ENCODE assay signal across 26 cellular contexts in the genomic region with DNA sequence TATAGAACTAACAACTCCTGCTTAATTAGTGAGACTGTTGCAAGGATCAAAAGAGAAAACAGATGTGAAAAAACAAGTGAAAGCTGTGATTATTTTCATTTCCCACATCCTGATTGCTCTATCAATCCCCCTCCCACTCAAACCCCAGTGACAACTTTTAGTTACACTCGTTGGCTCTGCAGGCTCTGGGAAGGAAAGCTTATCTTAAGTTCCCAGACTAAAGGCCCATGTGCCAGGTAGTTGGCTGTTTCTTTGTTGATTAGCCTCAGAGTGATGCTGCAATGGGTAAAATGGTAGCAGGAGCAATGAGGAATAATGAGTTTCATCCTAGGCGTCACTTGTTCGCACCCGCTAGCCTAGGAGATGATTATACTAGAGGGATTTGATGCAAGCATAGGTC.
DNase-seq lines count a peak whose midpoint lies in the region; ATAC-seq and TF ChIP-seq lines count a peak whose summit lies in the region.
"Had no signal": no experiment of that assay in that cellular context is flagged by ENCODE, and none has a peak within 500 bp of the region (broad histone marks: within the 10 kb centered on the region; RNA-seq: fewer than 3 reads in every experiment).

No MANE protein-coding gene starts in this region.

- H3K9ac ChIP-seq in mesenchymal stem cell (ENCODE audit: low read length) = peak overlapping the region; percentile 77

- H3K9me3 Mint-ChIP-seq in HFFc6 = no peaks in the 10 kb centered on the region
- no peaks in the 10 kb centered on the region for H3K9me3 Mint-ChIP-seq in activated CD8-positive, alpha-beta T cell treated with anti-CD3 and anti-CD28 coated beads, Interleukin-2, amount 10 ng/mL, durations not matched to agents 7 days and 5 days (ENCODE audit: insufficient read depth)
- H3K9me3 Mint-ChIP-seq: activated T-helper 1 cell treated with anti-CD3 and anti-CD28 coated beads, Interleukin-12 subunit alpha, Interleukin-12 subunit beta, Interleukin-2, Interleukin-4 antibody, amounts not matched to agents 30 ng/mL and 10 ng/mL and 1 ng/mL, durations not matched to agents 14 hours and 24 hours and 36 hours; CD14-positive monocyte; dendritic cell treated with granulocyte-macrophage colony-stimulating factor and Interleukin-4, amounts not matched to agents 40 ng/mL and 50 ng/mL, for 4 days; immature natural killer cell; stimulated activated effector memory CD8-positive, alpha-beta T cell treated with anti-CD3 and anti-CD28 coated beads, Interleukin-12 subunit alpha, Interleukin-12 subunit beta, amount 100 ng/mL, for 72 hours; T-cell had no signal

- H4K8ac ChIP-seq in mesenchymal stem cell (ENCODE audit: low read length) = peak overlapping the region; percentile 10

- H3K4me2 ChIP-seq in mesenchymal stem cell (ENCODE audit: low read length, poor library complexity, severe bottlenecking) = no peak overlapping the region

- H3K36me3 ChIP-seq in ACC112 (ENCODE audit: insufficient read depth, low read length) = no peaks in the 10 kb centered on the region
- H3K36me3 ChIP-seq in mesenchymal stem cell (ENCODE audit: control insufficient read depth in 1 of 2, insufficient read depth in 2 of 2, low read depth in 1 of 2, low read length in 2 of 2) = no peaks in the 10 kb centered on the region
- H3K36me3 ChIP-seq: prostate gland, suprapubic skin, uterus had no signal

- no peak for TF ChIP-seq CTCF in HFFc6 (IDR thresholded peaks at IDR 0.05)

- no peaks in the 10 kb centered on the region for H3K9me3 ChIP-seq in mesenchymal stem cell (ENCODE audit: control insufficient read depth, low read length)
- H3K9me3 ChIP-seq: prostate gland, suprapubic skin, uterus had no signal

- 17% methylated on average over 1 of the region's 4 CpGs for WGBS in mesenchymal stem cell

- CTCF ChIA-PET in activated CD8-positive, alpha-beta T cell treated with anti-CD3 and anti-CD28 coated beads, Interleukin-2, amount 10 ng/mL, durations not matched to agents 7 days and 5 days (lab: Charles Lee) = no interaction called here

- H3K27me3 ChIP-seq in ACC112 (ENCODE audit: insufficient read depth, low read length) (no peaks in the 10 kb centered on the region), mesenchymal stem cell (ENCODE audit: control insufficient read depth in 1 of 2, insufficient read depth in 1 of 2, low read length in 2 of 2) (no peaks in the 10 kb centered on the region)
- H3K27me3 ChIP-seq: suprapubic skin, uterus had no signal

- H3K4me3 Mint-ChIP-seq in HFFc6 = peak overlapping the region; percentile 10; the same call in 1 of the 2 replicates
- no peak overlapping the region for H3K4me3 Mint-ChIP-seq in activated CD8-positive, alpha-beta T cell treated with anti-CD3 and anti-CD28 coated beads, Interleukin-2, amount 10 ng/mL, durations not matched to agents 7 days and 5 days
- H3K4me3 Mint-ChIP-seq: activated CD4-positive, alpha-beta T cell treated with anti-CD3 and anti-CD28 coated beads for 36 hours; activated T-helper 1 cell treated with anti-CD3 and anti-CD28 coated beads, Interleukin-12 subunit alpha, Interleukin-12 subunit beta, Interleukin-2, Interleukin-4 antibody, amounts not matched to agents 30 ng/mL and 10 ng/mL and 1 ng/mL, durations not matched to agents 14 hours and 24 hours and 36 hours; CD14-positive monocyte; dendritic cell treated with granulocyte-macrophage colony-stimulating factor and Interleukin-4, amounts not matched to agents 40 ng/mL and 50 ng/mL, for 4 days; immature natural killer cell; stimulated activated effector memory CD8-positive, alpha-beta T cell treated with anti-CD3 and anti-CD28 coated beads, Interleukin-12 subunit alpha, Interleukin-12 subunit beta, amount 100 ng/mL, for 72 hours had no signal

- peak overlapping the region; percentile 96 for H2AK5ac ChIP-seq in mesenchymal stem cell (ENCODE audit: low read length, severe bottlenecking)

- peak overlapping the region; percentile 94 for H2AFZ ChIP-seq in ACC112 (ENCODE audit: low read length, unreplicated experiment)
- no peak overlapping the region for H2AFZ ChIP-seq in mesenchymal stem cell (ENCODE audit: low read depth, low read length)

- H3K14ac ChIP-seq in mesenchymal stem cell (ENCODE audit: low read length in 2 of 2) = no peak overlapping the region

- DNase-seq in HFFc6 = no peak
- peak; percentile 19 for DNase-seq in amniotic epithelial cell (ENCODE audit: low read depth)
- DNase-seq in mesenchymal stem cell = no peak
- DNase-seq in NCI-H2171 treated with DMSO at 0.1 percent for 48 hours (lab: John Stamatoyannopoulos, UW) = no peak
- no peak for DNase-seq in activated CD8-positive, alpha-beta T cell treated with anti-CD3 and anti-CD28 coated beads, Interleukin-2, amount 10 ng/mL, durations not matched to agents 7 days and 5 days
- no peak for DNase-seq in cortex of kidney (lab: John Stamatoyannopoulos, UW)
- DNase-seq: activated CD4-positive, alpha-beta T cell treated with anti-CD3 and anti-CD28 coated beads for 36 hours; KG1; left ventricle myocardium superior; NCI-H1048; NCI-H2029; NCI-H345; SHP77 treated with DMSO at 0.1 percent for 48 hours; stimulated activated CD4-positive, alpha-beta T cell treated with anti-CD3 and anti-CD28 coated beads, Interleukin-2, amount 100 ng/mL, for 24 hours; T-cell; uterus had no signal

- peaks cover 80% of the 10 kb centered on the region for H3K4me1 Mint-ChIP-seq in HFFc6 (ENCODE audit: low read depth)
- H3K4me1 Mint-ChIP-seq in activated CD8-positive, alpha-beta T cell treated with anti-CD3 and anti-CD28 coated beads, Interleukin-2, amount 10 ng/mL, durations not matched to agents 7 days and 5 days (ENCODE audit: low read depth) = peaks cover 36% of the 10 kb centered on the region
- H3K4me1 Mint-ChIP-seq: CD14-positive monocyte had no signal

- no peak overlapping the region for H2BK15ac ChIP-seq in mesenchymal stem cell (ENCODE audit: low read depth, poor library complexity, severe bottlenecking)

- no peak overlapping the region for H2BK12ac ChIP-seq in mesenchymal stem cell (ENCODE audit: low read length in 2 of 2)

- H3K79me1 ChIP-seq in mesenchymal stem cell (replicated peaks; ENCODE audit: low read length, poor library complexity, severe bottlenecking) = no peaks in the 10 kb centered on the region

- H3K27me3 Mint-ChIP-seq in HFFc6 (ENCODE audit: insufficient read depth) = peaks cover 1% of the 10 kb centered on the region; the same call in 1 of the 2 replicates
- peaks cover 2% of the 10 kb centered on the region for H3K27me3 Mint-ChIP-seq in activated CD8-positive, alpha-beta T cell treated with anti-CD3 and anti-CD28 coated beads, Interleukin-2, amount 10 ng/mL, durations not matched to agents 7 days and 5 days (ENCODE audit: low read depth)
- H3K27me3 Mint-ChIP-seq: activated CD4-positive, alpha-beta T cell treated with anti-CD3 and anti-CD28 coated beads for 36 hours; T-cell had no signal

- H3K18ac ChIP-seq in mesenchymal stem cell (ENCODE audit: low read depth in 1 of 2, low read length in 2 of 2) = peak overlapping the region; percentile 18 to 54

- H3K27ac ChIP-seq in ACC112 (ENCODE audit: low read depth, low read length) (peak overlapping the region; percentile 95), mesenchymal stem cell (ENCODE audit: low read length, poor library complexity, severe bottlenecking) (peak overlapping the region; percentile 10)
- H3K27ac ChIP-seq: prostate gland, skin epidermis, suprapubic skin, uterus had no signal

- H2BK120ac ChIP-seq in mesenchymal stem cell (ENCODE audit: low read depth, low read length) = peak overlapping the region; percentile 34

- H4K91ac ChIP-seq in mesenchymal stem cell (ENCODE audit: low read length) = no peak overlapping the region

- peak overlapping the region; percentile 85 for H3K27ac Mint-ChIP-seq in HFFc6
- no peak overlapping the region for H3K27ac Mint-ChIP-seq in activated CD8-positive, alpha-beta T cell treated with anti-CD3 and anti-CD28 coated beads, Interleukin-2, amount 10 ng/mL, durations not matched to agents 7 days and 5 days
- H3K27ac Mint-ChIP-seq: activated CD4-positive, alpha-beta T cell treated with anti-CD3 and anti-CD28 coated beads for 36 hours; activated T-helper 1 cell treated with anti-CD3 and anti-CD28 coated beads, Interleukin-12 subunit alpha, Interleukin-12 subunit beta, Interleukin-2, Interleukin-4 antibody, amounts not matched to agents 30 ng/mL and 10 ng/mL and 1 ng/mL, durations not matched to agents 14 hours and 24 hours and 36 hours; CD14-positive monocyte; dendritic cell treated with granulocyte-macrophage colony-stimulating factor and Interleukin-4, amounts not matched to agents 40 ng/mL and 50 ng/mL, for 4 days; immature natural killer cell; stimulated activated effector memory CD8-positive, alpha-beta T cell treated with anti-CD3 and anti-CD28 coated beads, Interleukin-12 subunit alpha, Interleukin-12 subunit beta, amount 100 ng/mL, for 72 hours; T-cell had no signal

- H3K4me1 ChIP-seq in ACC112 (ENCODE audit: control insufficient read depth, insufficient read depth, low read length, unreplicated experiment) (peaks cover 43% of the 10 kb centered on the region), mesenchymal stem cell (ENCODE audit: control insufficient read depth, insufficient read depth, low read depth, low read length) (no peaks in the 10 kb centered on the region)
- H3K4me1 ChIP-seq: prostate gland, suprapubic skin, uterus had no signal

- no peak overlapping the region for H2BK5ac ChIP-seq in mesenchymal stem cell (ENCODE audit: low read depth, low read length, poor library complexity, severe bottlenecking)

- H3K23ac ChIP-seq in mesenchymal stem cell (ENCODE audit: low read length in 2 of 2) = peak overlapping the region in 1 of 2 experiments; percentile 23

- POLR2A ChIA-PET in activated CD8-positive, alpha-beta T cell treated with anti-CD3 and anti-CD28 coated beads, Interleukin-2, amount 10 ng/mL, durations not matched to agents 7 days and 5 days (lab: Charles Lee) = no interaction called here

- no peaks in the 10 kb centered on the region for H3K36me3 Mint-ChIP-seq in HFFc6 (ENCODE audit: low read depth)
- peaks cover 1% of the 10 kb centered on the region for H3K36me3 Mint-ChIP-seq in activated CD8-positive, alpha-beta T cell treated with anti-CD3 and anti-CD28 coated beads, Interleukin-2, amount 10 ng/mL, durations not matched to agents 7 days and 5 days (ENCODE audit: low read depth)
- H3K36me3 Mint-ChIP-seq: CD14-positive monocyte; immature natural killer cell; stimulated activated effector memory CD8-positive, alpha-beta T cell treated with anti-CD3 and anti-CD28 coated beads, Interleukin-12 subunit alpha, Interleukin-12 subunit beta, amount 100 ng/mL, for 72 hours; T-cell had no signal

- ATAC-seq in GM21447 (IDR thresholded peaks at IDR 0.05; ENCODE audit: unreplicated experiment) = no peak
- no peak for ATAC-seq in activated CD8-positive, alpha-beta T cell treated with anti-CD3 and anti-CD28 coated beads, Interleukin-2, amount 10 ng/mL, durations not matched to agents 7 days and 5 days
- ATAC-seq: left ventricle myocardium superior; stimulated activated effector memory CD8-positive, alpha-beta T cell treated with anti-CD3 and anti-CD28 coated beads, Interleukin-12 subunit alpha, Interleukin-12 subunit beta, amount 100 ng/mL, for 72 hours; T-cell had no signal

- no peaks in the 10 kb centered on the region for H3K79me2 ChIP-seq in ACC112 (ENCODE audit: control insufficient read depth, insufficient read depth, low read length, unreplicated experiment)

- H3K4ac ChIP-seq in mesenchymal stem cell (ENCODE audit: low read depth in 1 of 2, low read length in 2 of 2) = peak overlapping the region in 1 of 2 experiments; percentile 17

- peak overlapping the region; percentile 45; the same call in 1 of the 2 replicates for H3K4me3 ChIP-seq in ACC112 (ENCODE audit: low read depth, low read length)
- H3K4me3 ChIP-seq in mesenchymal stem cell (ENCODE audit: insufficient read depth in 1 of 2, low read depth in 1 of 2, low read length in 2 of 2) = no peak overlapping the region
- H3K4me3 ChIP-seq: prostate gland, skin epidermis, suprapubic skin, uterus had no signal
